Comparison of ENCODE assay signal across 15 cellular contexts in the genomic region with DNA sequence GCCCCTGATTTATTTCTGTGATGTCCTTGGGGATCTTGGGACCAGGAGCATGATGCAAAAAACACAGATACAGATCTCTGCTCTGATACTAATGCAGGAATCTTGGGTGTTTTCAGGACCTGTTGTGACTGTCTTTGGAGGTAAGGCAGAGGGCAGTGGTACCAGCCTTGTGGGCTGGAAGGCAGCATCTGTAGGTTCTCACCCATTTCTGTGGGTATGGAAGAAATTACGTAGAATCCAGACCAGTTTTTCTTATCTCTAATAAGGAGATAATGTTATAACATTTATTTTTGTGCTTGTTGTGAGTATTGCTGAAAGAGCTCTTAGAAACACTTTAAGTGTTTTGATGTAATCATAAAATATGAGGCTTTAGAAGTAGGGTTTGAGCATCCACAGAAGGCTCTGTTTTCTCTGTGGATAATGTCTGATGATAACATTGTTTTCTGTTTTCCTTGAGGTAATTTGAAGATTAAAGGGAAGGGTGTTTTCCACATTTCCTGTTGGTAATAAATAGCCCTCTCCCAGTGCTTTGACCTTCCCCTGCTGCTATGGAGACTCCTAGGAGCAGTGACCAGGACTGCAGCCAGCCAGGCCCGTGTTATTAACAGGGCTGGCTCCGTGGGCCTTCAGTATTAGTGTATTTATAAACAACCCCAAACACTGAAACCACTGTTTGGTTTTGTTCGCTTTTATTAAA. TPM values are rescaled to one million over a fixed set of nuclear protein-coding genes. Genes with fewer than 3 reads are reported as not detected.
DNase-seq lines count a peak whose midpoint lies in the region; ATAC-seq and TF ChIP-seq lines count a peak whose summit lies in the region.
"Had no signal": no experiment of that assay in that cellular context is flagged by ENCODE, and none has a peak within 500 bp of the region (broad histone marks: within the 10 kb centered on the region; RNA-seq: fewer than 3 reads in every experiment).

No MANE protein-coding gene starts in this region.

- H3F3A ChIP-seq in GM23248 (ENCODE audit: insufficient read depth) = no peaks in the 10 kb centered on the region

- H3K4me1 ChIP-seq in GM23248 (ENCODE audit: insufficient read depth) = no peaks in the 10 kb centered on the region
- H3K4me1 ChIP-seq in prostate gland (replicated peaks) = no peaks in the 10 kb centered on the region

- H3K4me1 Mint-ChIP-seq in immature natural killer cell = no peaks in the 10 kb centered on the region
- H3K4me1 Mint-ChIP-seq: activated naive CD4-positive, alpha-beta T cell treated with anti-CD3 and anti-CD28 coated beads, Interleukin-2, amount 50 U/mL, for 24 hours had no signal

- H3K4me3 ChIP-seq in GM23248 (no peak overlapping the region), choroid plexus epithelial cell (ENCODE audit: low read depth, low read length) (no peak overlapping the region), prostate gland (no peak overlapping the region)
- H3K4me3 ChIP-seq: HAP-1, skin epidermis had no signal

- DNase-seq in GM23248 (peak; percentile 35), choroid plexus epithelial cell (ENCODE audit: low read depth) (peak; percentile 34), islet precursor cell (peak; percentile 75), prostate gland (ENCODE audit: low spot score) (no peak), cerebellar nuclear complex (lab: John Stamatoyannopoulos, UW) (no peak), immature natural killer cell (no peak)
- DNase-seq in stimulated activated CD4-positive, alpha-beta T cell treated with anti-CD3 and anti-CD28 coated beads, Interleukin-1b, Interleukin-23, amount 100 ng/mL, for 48 hours = no peak
- DNase-seq: cortex of kidney, DMS79 treated with DMSO at 0.1 percent for 48 hours, KG1, NCI-H2171 treated with DMSO at 0.1 percent for 48 hours had no signal

- peak; percentile 12 for TF ChIP-seq CTCF in choroid plexus epithelial cell (conservative IDR thresholded peaks at IDR 0.05; ENCODE audit: low read depth, low read length)
- no peak for TF ChIP-seq CTCF in prostate gland (IDR thresholded peaks at IDR 0.05)

- TF ChIP-seq POLR2A in prostate gland (IDR thresholded peaks at IDR 0.05) = no peak

- no peak overlapping the region for H3K9ac ChIP-seq in GM23248

- intact Hi-C loops in prostate gland (cut with DNase I) = no loop called here

- in situ Hi-C loops in GM23248 (cut with MboI) = no loop called here

- no peak overlapping the region for H3K27ac Mint-ChIP-seq in immature natural killer cell
- H3K27ac Mint-ChIP-seq: activated naive CD4-positive, alpha-beta T cell treated with anti-CD3 and anti-CD28 coated beads, Interleukin-2, amount 50 U/mL, for 24 hours had no signal

- no peaks in the 10 kb centered on the region for H3K9me3 Mint-ChIP-seq in immature natural killer cell
- H3K9me3 Mint-ChIP-seq: activated naive CD4-positive, alpha-beta T cell treated with anti-CD3 and anti-CD28 coated beads, Interleukin-2, amount 50 U/mL, for 24 hours had no signal

- no peaks in the 10 kb centered on the region for H3K9me3 ChIP-seq in GM23248 (ENCODE audit: low read depth)
- H3K9me3 ChIP-seq in prostate gland = no peaks in the 10 kb centered on the region
- H3K9me3 ChIP-seq: HAP-1 had no signal

- no peaks in the 10 kb centered on the region for H3K27me3 ChIP-seq in GM23248 (replicated peaks; ENCODE audit: insufficient read depth)
- no peaks in the 10 kb centered on the region for H3K27me3 ChIP-seq in prostate gland (replicated peaks; ENCODE audit: insufficient read depth)

- no peak for ATAC-seq in HG03521 (IDR thresholded peaks at IDR 0.05; ENCODE audit: unreplicated experiment)

- no peak overlapping the region for H3K4me2 ChIP-seq in GM23248 (ENCODE audit: unreplicated experiment)

- H3K36me3 ChIP-seq in GM23248 (ENCODE audit: low read depth) (no peaks in the 10 kb centered on the region), prostate gland (no peaks in the 10 kb centered on the region)
- H3K36me3 ChIP-seq: HAP-1 had no signal

- WGBS in GM23248 (ENCODE audit: low coverage in 1 of 2, low lambda C conversion rate in 2 of 2, missing lambda C conversion rate in 2 of 2), 2 experiments = 26 to 31% methylated on average over 4 of the region's 4 CpGs
- 37% methylated on average over 4 of the region's 4 CpGs for WGBS in prostate gland

- H3K36me3 Mint-ChIP-seq in immature natural killer cell = no peaks in the 10 kb centered on the region
- H3K36me3 Mint-ChIP-seq: activated naive CD4-positive, alpha-beta T cell treated with anti-CD3 and anti-CD28 coated beads, Interleukin-2, amount 50 U/mL, for 24 hours had no signal

- no peaks in the 10 kb centered on the region for H3K9me2 ChIP-seq in GM23248 (ENCODE audit: insufficient read depth)

- no peaks in the 10 kb centered on the region for H4K20me1 ChIP-seq in GM23248 (ENCODE audit: insufficient read depth)

- no peak overlapping the region for H3K4me3 Mint-ChIP-seq in immature natural killer cell
- H3K4me3 Mint-ChIP-seq: activated naive CD4-positive, alpha-beta T cell treated with anti-CD3 and anti-CD28 coated beads, Interleukin-2, amount 50 U/mL, for 24 hours had no signal

- H3K27me3 Mint-ChIP-seq in immature natural killer cell (ENCODE audit: low read depth in 3 of 3) = peaks cover 0 to 4% (median 0%) of the 10 kb centered on the region in 3 donors

- H3K79me2 ChIP-seq in GM23248 (ENCODE audit: insufficient read depth) = no peaks in the 10 kb centered on the region

- H3K27ac ChIP-seq in GM23248 (no peak overlapping the region), prostate gland (peak overlapping the region; percentile 38 to 40)

- peak overlapping the region; percentile 14; the same call in 1 of the 2 replicates for H2AFZ ChIP-seq in GM23248

RNA-seq across cellular contexts. Expression of gene DCP1B, which starts 9.4 kb away (rescaled TPM):
- 14.9 and 16.5 TPM in 2 replicates for total RNA-seq in GM23248 (2014; rRNA removed; shearing (Covaris generic))
- polyA plus RNA-seq in GM23248 (2016; fragmentation: Nextera tagmentation; extraction: Ambion mirVana) (14.3 and 18.1 TPM in 2 replicates), immature natural killer cell (10 to 100 TPM in 1 of 3 donors, 1 to 10 TPM in 2; 3.5 to 14.0 (median 6.2) TPM)
- 10 to 100 TPM; 20.1 to 31.9 TPM for total RNA-seq in prostate gland

RNA-seq across cellular contexts. Expression of gene CACNA1C, which starts 39.1 kb away (rescaled TPM):
- total RNA-seq in GM23248 (2014; rRNA removed; shearing (Covaris generic)) = 8.6 and 11.5 TPM in 2 replicates
- 2.5 and 4.9 TPM in 2 replicates for polyA plus RNA-seq in GM23248 (2016; fragmentation: Nextera tagmentation; extraction: Ambion mirVana)
- 10 to 100 TPM in 1 of 2 donors, 1 to 10 TPM in 1; 8.1 to 18.2 TPM for total RNA-seq in prostate gland
- under 1 TPM; 0.05 to 0.36 (median 0.12) TPM for polyA plus RNA-seq in immature natural killer cell

Comparison
In these comparisons a context has a peak if more than half of its experiments do, and no peak if none do; other contexts are left out.
1. DNase-seq: peak in GM23248 (single experiment), choroid plexus epithelial cell (single experiment) and islet precursor cell (single experiment); none in prostate gland (single experiment), cerebellar nuclear complex (0 of 2), immature natural killer cell (0 of 3) and stimulated activated CD4-positive, alpha-beta T cell treated with anti-CD3 and anti-CD28 coated beads, Interleukin-1b, Interleukin-23, amount 100 ng/mL, for 48 hours (single experiment).